In the genomic region with DNA sequence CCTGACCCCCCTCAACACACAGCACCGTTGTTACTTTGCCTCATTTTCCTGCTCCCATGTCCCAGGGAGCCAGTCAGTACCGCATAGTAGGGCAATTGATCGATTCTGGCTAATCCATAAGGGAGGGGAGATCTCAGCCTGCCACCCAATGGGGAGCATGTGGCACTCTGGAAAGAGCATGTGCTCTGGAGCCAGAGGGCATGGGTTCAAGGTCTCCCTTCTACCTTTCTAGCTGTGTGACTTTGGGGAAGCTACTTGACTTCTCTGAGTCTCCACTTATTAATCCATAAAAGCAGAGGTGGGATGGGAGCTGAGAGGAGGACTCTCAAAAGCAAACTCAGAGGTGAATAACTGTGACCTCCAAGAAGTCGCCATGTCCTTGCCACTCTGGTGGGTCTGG, we compare ENCODE assay signal across 1 cellular context.
TF ChIP-seq lines count a peak whose summit lies in the region.

No MANE protein-coding gene starts in this region.

TF ChIP-seq in HepG2, 621 proteins besides CTCF, POLR2A, EP300 and RAD21:
- TF ChIP-seq, protein P1, sequence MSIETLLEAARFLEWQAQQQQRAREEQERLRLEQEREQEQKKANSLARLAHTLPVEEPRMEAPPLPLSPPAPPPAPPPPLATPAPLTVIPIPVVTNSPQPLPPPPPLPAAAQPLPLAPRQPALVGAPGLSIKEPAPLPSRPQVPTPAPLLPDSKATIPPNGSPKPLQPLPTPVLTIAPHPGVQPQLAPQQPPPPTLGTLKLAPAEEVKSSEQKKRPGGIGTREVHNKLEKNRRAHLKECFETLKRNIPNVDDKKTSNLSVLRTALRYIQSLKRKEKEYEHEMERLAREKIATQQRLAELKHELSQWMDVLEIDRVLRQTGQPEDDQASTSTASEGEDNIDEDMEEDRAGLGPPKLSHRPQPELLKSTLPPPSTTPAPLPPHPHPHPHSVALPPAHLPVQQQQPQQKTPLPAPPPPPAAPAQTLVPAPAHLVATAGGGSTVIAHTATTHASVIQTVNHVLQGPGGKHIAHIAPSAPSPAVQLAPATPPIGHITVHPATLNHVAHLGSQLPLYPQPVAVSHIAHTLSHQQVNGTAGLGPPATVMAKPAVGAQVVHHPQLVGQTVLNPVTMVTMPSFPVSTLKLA (IDR thresholded peaks at IDR 0.05): peak; percentile 97
- TF ChIP-seq ZKSCAN1 (IDR thresholded peaks at IDR 0.05; ENCODE audit: low read length) (peak; percentile 36; the same call in 1 of the 2 replicates), ZNF768 (CRISPR knock-in tag; IDR thresholded peaks at IDR 0.05) (peak; percentile 89)
TF ChIP-seq in HepG2: peak in this region for 3; not testable (repeated sequence) for 618.
